ENCODE assay signal across 19 cellular contexts in genomic region chrX:115134366-115134765, GRCh38. TPM values are rescaled to one million over a fixed set of nuclear protein-coding genes. Genes with fewer than 3 reads are reported as not detected.
A peak's percentile ranks its signal among the peaks of the same experiment; 100 is the strongest.
DNase-seq lines count a peak whose midpoint lies in the region; ATAC-seq, FAIRE-seq and TF ChIP-seq lines count a peak whose summit lies in the region.
"Had no signal": no experiment of that assay in that cellular context is flagged by ENCODE, and none has a peak within 500 bp of the region (broad histone marks: within the 10 kb centered on the region; RNA-seq: fewer than 3 reads in every experiment).

No MANE protein-coding gene starts in this region.

- CTCF ChIA-PET in A549 (lab: Yijun Ruan, JAX): interaction anchor here (1.1 kb wide), 1 partner anchor 11 kb away, joined by 3 read pairs; no protein-coding TSS in a partner anchor

- DNase-seq in A549 (ENCODE audit: low read depth in 1 of 2, low spot score in 1 of 2) (no peak), SK-MEL-5 (ENCODE audit: low read depth, low spot score) (peak; percentile 58), putamen (ENCODE audit: low spot score) (peak; percentile 0), LoVo (ENCODE audit: low spot score) (no peak), GM10266 (ENCODE audit: extremely low spot score) (no peak), NCI-H345 (lab: John Stamatoyannopoulos, UW) (no peak)
- DNase-seq: AML-193; CD4-positive, CD25-positive, alpha-beta regulatory T cell; DMS79; GM23248 had no signal

- TF ChIP-seq EP300 in A549 (IDR thresholded peaks at IDR 0.05): no peak

- TF ChIP-seq CTCF in A549 (IDR thresholded peaks at IDR 0.05) (no peak), GM10266 (IDR thresholded peaks at IDR 0.05; ENCODE audit: control insufficient read depth, insufficient read depth, low read depth, missing control alignments) (no peak)

- peak; percentile 76 for FAIRE-seq in A549 (lab: Jason Lieb, UNC)
- FAIRE-seq: GM12891, H54 had no signal

- no peak for ATAC-seq in A549
- ATAC-seq: HCT116 had no signal

- POLR2A ChIA-PET in A549 (lab: Yijun Ruan, JAX): no interaction called here

- no peaks in the 10 kb centered on the region for H3K27me3 ChIP-seq in layer of hippocampus (ENCODE audit: control insufficient read depth, insufficient read depth, low read length)

- H3K9me3 ChIP-seq in A549: no peaks in the 10 kb centered on the region

- no peaks in the 10 kb centered on the region for H3K4me1 ChIP-seq in A549
- H3K4me1 ChIP-seq: BLaER1 treated with 17β-estradiol and CSF1 and Interleukin-3, amounts not matched to agents 10 nM and 100 nM had no signal

- TF ChIP-seq POLR2A in A549 (IDR thresholded peaks at IDR 0.05; ENCODE audit: low read length): no peak

- WGBS in A549 (ENCODE audit: missing lambda C conversion rate): 6% methylated on average over 3 of the region's 3 CpGs

- H3K4me3 ChIP-seq in A549: no peak overlapping the region
- H3K4me3 ChIP-seq: BLaER1 treated with 17β-estradiol and CSF1 and Interleukin-3, amounts not matched to agents 10 nM and 100 nM; GM23248 had no signal

- H3K27ac ChIP-seq in A549 (no peak overlapping the region), layer of hippocampus (ENCODE audit: low read depth, low read length) (peak overlapping the region; percentile 3)
- H3K27ac ChIP-seq: 22Rv1; BLaER1 treated with 17β-estradiol and CSF1 and Interleukin-3, amounts not matched to agents 10 nM and 100 nM; GM23248 had no signal

- H3K4me2 ChIP-seq in A549: no peak overlapping the region
- H3K4me2 ChIP-seq: BLaER1 treated with 17β-estradiol and CSF1 and Interleukin-3, amounts not matched to agents 10 nM and 100 nM had no signal

- no peak for TF ChIP-seq RAD21 in A549 (conservative IDR thresholded peaks at IDR 0.05 in 1 of 2, IDR thresholded peaks at IDR 0.05 in 1 of 2)

- in situ Hi-C loops in SK-MEL-5 (cut with HindIII; ENCODE audit: low pct_unique_long_range_greater_than_20kb, low sequenced_read_pairs): no loop called here

TF ChIP-seq in A549, 52 proteins besides CTCF, POLR2A, EP300 and RAD21:
- TF ChIP-seq FOXS1 (CRISPR knock-in tag; IDR thresholded peaks at IDR 0.05) (no peak), CEBPB (IDR thresholded peaks at IDR 0.05) (no peak), EHMT2 (IDR thresholded peaks at IDR 0.05; ENCODE audit: low read depth) (no peak), SREBF2 (IDR thresholded peaks at IDR 0.05) (no peak), E2F6 (IDR thresholded peaks at IDR 0.05; ENCODE audit: borderline replicate concordance, low read depth) (no peak), JUN (IDR thresholded peaks at IDR 0.05) (no peak), GATA3 (IDR thresholded peaks at IDR 0.05; ENCODE audit: borderline replicate concordance) (no peak), MAX (IDR thresholded peaks at IDR 0.05) (no peak), ZNF302 (CRISPR knock-in tag; IDR thresholded peaks at IDR 0.05) (no peak), CBX2 (IDR thresholded peaks at IDR 0.05; ENCODE audit: borderline replicate concordance, low read depth) (no peak), MAZ (IDR thresholded peaks at IDR 0.05; ENCODE audit: borderline replicate concordance, low read depth, low read length) (no peak), TP53 (CRISPR knock-in tag; IDR thresholded peaks at IDR 0.05) (no peak), ZSCAN20 (CRISPR knock-in tag; IDR thresholded peaks at IDR 0.05) (no peak), CHD2 (IDR thresholded peaks at IDR 0.05; ENCODE audit: low read length, partially characterized antibody) (no peak), REST (IDR thresholded peaks at IDR 0.05) (no peak), POLR2AphosphoS2 (conservative IDR thresholded peaks at IDR 0.05; ENCODE audit: low read length) (no peak), FOSB (CRISPR knock-in tag; IDR thresholded peaks at IDR 0.05) (no peak), RNF2 (IDR thresholded peaks at IDR 0.05; ENCODE audit: borderline replicate concordance, low read depth) (no peak)

RNA-seq across cellular contexts. Expression of gene RBMXL3, which starts 54.8 kb away (rescaled TPM):
- polyA plus RNA-seq in A549 (2011; rRNA removed) (not detected in 2 replicates), A549 (2017; fragmentation: RNase III; extraction: RNeasy Plus Mini Kit Qiagen cat#74134 plus additional on column Dnase treatment) (not detected in 3 replicates)
- polyA plus RNA-seq in A549 (2012; cell fraction: cytosol; rRNA removed): not detected in 2 replicates
- polyA plus RNA-seq in A549 (2012; cell fraction: nucleus; rRNA removed): not detected in 2 replicates
- polyA minus RNA-seq in A549 (2011; rRNA and poly(A)+ RNA removed): not detected in 2 replicates
- not detected in 2 replicates for total RNA-seq in SK-MEL-5 (2014; rRNA removed; shearing (Covaris generic))
- not detected in 2 replicates for polyA plus RNA-seq in SK-MEL-5 (2015; cell fraction: cytosol; rRNA removed)
- polyA plus RNA-seq in SK-MEL-5 (2015; cell fraction: nucleus; rRNA removed): not detected in 2 replicates
- total RNA-seq: CD4-positive, CD25-positive, alpha-beta regulatory T cell; G401; GM23248; HT-29 had no signal
- polyA plus RNA-seq: CD4-positive, CD25-positive, alpha-beta regulatory T cell; GM23248; IgD-negative memory B cell had no signal

Comparison
In these comparisons a context has a peak if more than half of its experiments do, and no peak if none do; other contexts are left out.
1. DNase-seq: peak in SK-MEL-5 (single experiment) and putamen (single experiment); none in A549 (0 of 2), LoVo (single experiment), GM10266 (single experiment) and NCI-H345 (single experiment).